In the genomic region with DNA sequence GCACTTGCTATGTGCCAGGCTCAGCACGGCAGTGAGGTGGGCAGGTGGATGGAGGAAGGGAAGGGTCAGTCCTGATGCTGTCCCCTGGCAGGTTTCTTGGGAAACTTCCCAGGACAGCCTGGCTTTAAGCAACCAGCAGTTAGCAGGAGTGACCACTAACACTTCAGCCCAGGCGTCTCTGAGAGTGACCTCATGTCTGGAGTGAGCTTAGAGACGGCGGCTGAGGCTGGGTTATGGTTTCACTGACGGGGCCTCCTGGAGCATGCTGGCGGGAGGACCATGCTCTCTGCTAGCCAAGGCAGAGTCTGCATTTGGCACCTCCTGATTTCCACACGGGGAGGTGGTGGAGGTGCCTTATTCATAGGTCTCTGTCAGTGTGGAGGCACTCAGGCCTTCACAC, we compare ENCODE assay signal across 22 cellular contexts. TPM values are rescaled to one million over a fixed set of nuclear protein-coding genes. Genes with fewer than 3 reads are reported as not detected.
DNase-seq lines count a peak whose midpoint lies in the region; ATAC-seq, FAIRE-seq and TF ChIP-seq lines count a peak whose summit lies in the region.
"Had no signal": no experiment of that assay in that cellular context is flagged by ENCODE, and none has a peak within 500 bp of the region (broad histone marks: within the 10 kb centered on the region; RNA-seq: fewer than 3 reads in every experiment).

No MANE protein-coding gene starts in this region.

- H4K20me1 ChIP-seq in IMR-90 (ENCODE audit: insufficient read depth, low read length), result no peaks in the 10 kb centered on the region
- H4K20me1 ChIP-seq in astrocyte (ENCODE audit: insufficient read depth, low read length), result no peaks in the 10 kb centered on the region
- H4K20me1 ChIP-seq in hepatocyte (ENCODE audit: insufficient read depth, poor library complexity, severe bottlenecking), result no peaks in the 10 kb centered on the region

- H3K4me1 Mint-ChIP-seq in astrocyte (ENCODE audit: low read depth, unreplicated experiment), result peaks cover 12% of the 10 kb centered on the region

- peaks cover 2% of the 10 kb centered on the region for H3K36me3 Mint-ChIP-seq in astrocyte (ENCODE audit: low read depth, unreplicated experiment)

- no peak overlapping the region for H3K4me2 ChIP-seq in IMR-90 (ENCODE audit: low read depth, low read length)
- no peak overlapping the region for H3K4me2 ChIP-seq in astrocyte (ENCODE audit: low read length)
- no peak overlapping the region for H3K4me2 ChIP-seq in hepatocyte
- H3K4me2 ChIP-seq in trophoblast cell (ENCODE audit: low read length), result no peak overlapping the region

- DNase-seq in IMR-90 (peak; percentile 26), astrocyte (ENCODE audit: low read depth) (peak; percentile 73), hepatocyte (ENCODE audit: low spot score) (peak; percentile 26), trophoblast cell (no peak), putamen (ENCODE audit: low spot score) (no peak), T-helper 2 cell (no peak), NCI-H510A (lab: John Stamatoyannopoulos, UW) (no peak)
- DNase-seq: C1 segment of cervical spinal cord, KG1, MV-4-11, NCI-H1417, NCI-H187, NCI-H2227 treated with DMSO at 0.1 percent for 48 hours, NCI-H524, NCI-H82, PC-3, RPMI8226, SJCRH30 had no signal

- H3K56ac ChIP-seq in IMR-90 (ENCODE audit: extremely low read depth, insufficient read depth, low read length), result no peak overlapping the region

- no peak overlapping the region for H4K12ac ChIP-seq in trophoblast cell (ENCODE audit: low read depth, low read length)

- H3K27ac Mint-ChIP-seq in astrocyte (ENCODE audit: unreplicated experiment), result no peak overlapping the region

- H3K9ac ChIP-seq in IMR-90 (ENCODE audit: low read depth, low read length), result no peak overlapping the region
- no peak overlapping the region for H3K9ac ChIP-seq in astrocyte (ENCODE audit: low read length)
- H3K9ac ChIP-seq in trophoblast cell (ENCODE audit: low read length), result no peak overlapping the region

- H2BK120ac ChIP-seq in IMR-90 (ENCODE audit: low read depth, low read length) (no peak overlapping the region), trophoblast cell (ENCODE audit: insufficient read depth, low read length, poor library complexity) (no peak overlapping the region)

- H3K36me3 ChIP-seq in IMR-90 (ENCODE audit: control insufficient read depth, insufficient read depth, low read length) (no peaks in the 10 kb centered on the region), astrocyte (ENCODE audit: insufficient read depth, low read length) (no peaks in the 10 kb centered on the region), hepatocyte (replicated peaks; ENCODE audit: insufficient read depth, low read depth) (no peaks in the 10 kb centered on the region), trophoblast cell (ENCODE audit: control insufficient read depth in 1 of 2, insufficient read depth in 2 of 2, low read length in 2 of 2) (peaks cover 0 to 3% of the 10 kb centered on the region in 2 experiments)
- H3K36me3 ChIP-seq: SJCRH30 had no signal

- peaks cover 5% of the 10 kb centered on the region; the same call in 1 of the 2 replicates for H3K9me1 ChIP-seq in IMR-90 (ENCODE audit: insufficient read depth, low read length)

- CTCF ChIA-PET in IMR-90 (lab: Yijun Ruan, JAX), result no interaction called here

- POLR2A ChIA-PET in IMR-90 (lab: Charles Lee; ENCODE audit: unreplicated experiment), result no interaction called here

- H2AK5ac ChIP-seq in IMR-90 (ENCODE audit: low read depth, low read length) (no peak overlapping the region; the same call in 1 of the 2 replicates), trophoblast cell (ENCODE audit: low read length) (peak overlapping the region; percentile 18)

- no peaks in the 10 kb centered on the region for H3K79me1 ChIP-seq in IMR-90 (ENCODE audit: low read depth in 1 of 2, low read length in 2 of 2)
- H3K79me1 ChIP-seq in trophoblast cell (ENCODE audit: low read length), result peaks cover 9% of the 10 kb centered on the region

- 74% methylated on average over 5 of the region's 7 CpGs; no CpG with 5 or more reads in 1 of the 2 experiments for WGBS in IMR-90 (ENCODE audit: extremely low coverage in 2 of 2, insufficient read length in 1 of 2), 2 experiments
- 76% methylated on average over 7 of the region's 7 CpGs for WGBS in hepatocyte (ENCODE audit: low lambda C conversion rate, missing lambda C conversion rate)
- WGBS in trophoblast cell (ENCODE audit: extremely low coverage, insufficient coverage, insufficient read length), result no CpG with 5 or more reads among the region's 7 CpGs

- no peak overlapping the region for H4K8ac ChIP-seq in IMR-90 (ENCODE audit: low read depth in 2 of 2, low read length in 2 of 2)
- no peak overlapping the region for H4K8ac ChIP-seq in trophoblast cell (ENCODE audit: low read depth, low read length)

- H3K79me2 ChIP-seq in astrocyte (ENCODE audit: insufficient read depth, low read length) (no peaks in the 10 kb centered on the region), hepatocyte (no peaks in the 10 kb centered on the region), trophoblast cell (ENCODE audit: control insufficient read depth, insufficient read depth, low read length, poor library complexity) (peaks cover 6% of the 10 kb centered on the region)

- intact Hi-C loops in IMR-90 (cut with micrococcal nuclease), result no loop called here

- no peak overlapping the region for H4K5ac ChIP-seq in IMR-90 (ENCODE audit: low read depth, low read length)

- H2BK20ac ChIP-seq in IMR-90 (ENCODE audit: low read depth, low read length), result no peak overlapping the region

- H2BK5ac ChIP-seq in IMR-90 (ENCODE audit: low read depth, low read length, poor library complexity, severe bottlenecking), result no peak overlapping the region
- H2BK5ac ChIP-seq in trophoblast cell (ENCODE audit: low read depth, low read length, poor library complexity), result no peak overlapping the region

- H3K4me3 ChIP-seq in IMR-90 (ENCODE audit: insufficient read depth, low read depth, low read length), result no peak overlapping the region
- H3K4me3 ChIP-seq in astrocyte (ENCODE audit: insufficient read depth, low read depth, low read length), result no peak overlapping the region
- no peak overlapping the region for H3K4me3 ChIP-seq in hepatocyte
- no peak overlapping the region for H3K4me3 ChIP-seq in trophoblast cell (ENCODE audit: low read depth, low read length)
- H3K4me3 ChIP-seq: SJCRH30 had no signal

- no peak for TF ChIP-seq POLR2A in IMR-90 (IDR thresholded peaks at IDR 0.05; ENCODE audit: low read depth, low read length)

- no peak overlapping the region for H4K91ac ChIP-seq in IMR-90 (ENCODE audit: insufficient read depth, low read depth, low read length)
- H4K91ac ChIP-seq in trophoblast cell (ENCODE audit: low read depth, low read length), result no peak overlapping the region

- in situ Hi-C loops in IMR-90 (cut with MboI; ENCODE audit: low sequenced_read_pairs), result no loop called here

- TF ChIP-seq CTCF in IMR-90 (conservative IDR thresholded peaks at IDR 0.05; ENCODE audit: low read depth, low read length) (no peak), astrocyte (IDR thresholded peaks at IDR 0.05; ENCODE audit: insufficient read depth, low read depth, low read length) (no peak), hepatocyte (IDR thresholded peaks at IDR 0.05; ENCODE audit: poor library complexity) (no peak)

- H3K18ac ChIP-seq in IMR-90 (ENCODE audit: low read depth, low read length) (no peak overlapping the region), trophoblast cell (ENCODE audit: low read length) (no peak overlapping the region)

- dilution Hi-C loops in IMR-90 (cut with HindIII; ENCODE audit: low sequenced_read_pairs, unreplicated experiment), result no loop called here

- H2BK12ac ChIP-seq in trophoblast cell (ENCODE audit: low read length), result no peak overlapping the region

- H3K14ac ChIP-seq in IMR-90 (replicated peaks; ENCODE audit: low read depth, low read length) (no peak overlapping the region), trophoblast cell (ENCODE audit: low read length) (no peak overlapping the region)

- FAIRE-seq in astrocyte (lab: Jason Lieb, UNC), result no peak
- FAIRE-seq: D721Med, GM12892, H1, HepG2 had no signal

- peaks cover 9% of the 10 kb centered on the region for H3K9me3 Mint-ChIP-seq in astrocyte (ENCODE audit: unreplicated experiment)

- no peak overlapping the region for H3K4ac ChIP-seq in IMR-90 (ENCODE audit: low read depth, low read length)
- no peak overlapping the region for H3K4ac ChIP-seq in trophoblast cell (ENCODE audit: low read depth, low read length)

- H3K23ac ChIP-seq in IMR-90 (ENCODE audit: low read depth, low read length) (no peak overlapping the region), trophoblast cell (ENCODE audit: low read length) (no peak overlapping the region)

- no peak for ATAC-seq in IMR-90 (ENCODE audit: low read depth)
- ATAC-seq: HepG2 had no signal

- peaks cover 4% of the 10 kb centered on the region; the same call in 1 of the 2 replicates for H3K27me3 ChIP-seq in IMR-90 (ENCODE audit: control insufficient read depth, insufficient read depth, low read length)
- no peaks in the 10 kb centered on the region for H3K27me3 ChIP-seq in astrocyte (ENCODE audit: insufficient read depth, low read length)
- H3K27me3 ChIP-seq in hepatocyte, result no peaks in the 10 kb centered on the region
- H3K27me3 ChIP-seq in trophoblast cell (ENCODE audit: insufficient read depth, low read length), result no peaks in the 10 kb centered on the region
- H3K27me3 ChIP-seq: SJCRH30 had no signal

- H3K9me3 ChIP-seq in IMR-90 (ENCODE audit: control insufficient read depth, insufficient read depth, low read length) (no peaks in the 10 kb centered on the region), astrocyte (ENCODE audit: insufficient read depth, low read depth, low read length) (no peaks in the 10 kb centered on the region), hepatocyte (ENCODE audit: low read depth) (no peaks in the 10 kb centered on the region), trophoblast cell (ENCODE audit: insufficient read depth, low read depth, low read length) (peaks cover 6% of the 10 kb centered on the region)
- H3K9me3 ChIP-seq: SJCRH30 had no signal

- H3K27me3 Mint-ChIP-seq in astrocyte (ENCODE audit: low read depth, unreplicated experiment), result peaks cover 27% of the 10 kb centered on the region

- no peak for TF ChIP-seq RAD21 in IMR-90 (IDR thresholded peaks at IDR 0.05; ENCODE audit: low read length)

- H3K4me1 ChIP-seq in IMR-90 (ENCODE audit: control insufficient read depth, insufficient read depth, low read length) (peaks cover 4% of the 10 kb centered on the region; the same call in 1 of the 2 replicates), astrocyte (ENCODE audit: insufficient read depth, low read length) (peaks cover 18% of the 10 kb centered on the region), hepatocyte (ENCODE audit: insufficient read depth) (peaks cover 10% of the 10 kb centered on the region), trophoblast cell (ENCODE audit: control insufficient read depth in 1 of 2, insufficient read depth in 2 of 2, low read length in 2 of 2) (peaks cover 21% of the 10 kb centered on the region in 2 experiments)
- H3K4me1 ChIP-seq: SJCRH30 had no signal

- H2AK9ac ChIP-seq in IMR-90 (replicated peaks; ENCODE audit: low read depth, low read length, poor library complexity), result no peak overlapping the region

- H3K27ac ChIP-seq in IMR-90 (ENCODE audit: insufficient read depth, low read length) (no peak overlapping the region), astrocyte (ENCODE audit: low read depth, low read length) (no peak overlapping the region), hepatocyte (no peak overlapping the region), trophoblast cell (ENCODE audit: low read depth, low read length) (no peak overlapping the region)
- H3K27ac ChIP-seq: SJCRH30 had no signal

- H3K9me2 ChIP-seq in hepatocyte (replicated peaks; ENCODE audit: insufficient read depth), result no peaks in the 10 kb centered on the region

- H3K4me3 Mint-ChIP-seq in astrocyte (ENCODE audit: unreplicated experiment), result no peak overlapping the region

- no peak overlapping the region for H2BK15ac ChIP-seq in IMR-90 (ENCODE audit: low read depth, low read length)

- H2AFZ ChIP-seq in IMR-90 (replicated peaks; ENCODE audit: low read length, poor library complexity) (peak overlapping the region; percentile 13), astrocyte (ENCODE audit: low read depth, low read length) (no peak overlapping the region), hepatocyte (no peak overlapping the region), trophoblast cell (ENCODE audit: insufficient read depth, low read length, poor library complexity) (no peak overlapping the region)

- no TSS peak for BruUV-seq in IMR-90 (replicated peaks; lab: Mats Ljungman, UMichigan)

RNA-seq across cellular contexts. Expression of gene HHIPL1, which starts 2.5 kb away (rescaled TPM):
- 0.56 and 0.72 TPM in 2 replicates for total RNA-seq in IMR-90 (2012; rRNA removed)
- 0.65 and 1.4 TPM in 2 replicates for polyA plus RNA-seq in IMR-90 (2012; rRNA removed)
- 0.48 and 1.5 TPM in 2 replicates for polyA plus RNA-seq in IMR-90 (2012; cell fraction: cytosol; rRNA removed)
- 0.64 and 1.3 TPM in 2 replicates for polyA plus RNA-seq in IMR-90 (2012; cell fraction: nucleus; rRNA removed; ENCODE audit: low replicate concordance)
- 0.86 and 1.1 TPM in 2 replicates for total RNA-seq in astrocyte
- total RNA-seq in hepatocyte, result 0.64 and 0.83 TPM in 2 replicates
- 0.88 and 1.4 TPM in 2 replicates for polyA plus RNA-seq in hepatocyte
- polyA plus RNA-seq in trophoblast cell (2013), result 1.3 and 1.5 TPM in 2 replicates
- total RNA-seq: HepG2, SJCRH30 had no signal
- polyA plus RNA-seq: HepG2 had no signal

RNA-seq across cellular contexts. Expression of gene CYP46A1, which starts 36.7 kb away (rescaled TPM):
- total RNA-seq in IMR-90 (2012; rRNA removed) (under 0.01 and 0.18 TPM in 2 replicates), astrocyte (0.41 and 0.52 TPM in 2 replicates), hepatocyte (0.12 and 0.47 TPM in 2 replicates)
- polyA plus RNA-seq in IMR-90 (2012; rRNA removed) (0.24 and 0.31 TPM in 2 replicates), hepatocyte (1.7 and 2.3 TPM in 2 replicates)
- 0.09 and 0.31 TPM in 2 replicates for polyA plus RNA-seq in IMR-90 (2012; cell fraction: cytosol; rRNA removed)
- polyA plus RNA-seq in IMR-90 (2012; cell fraction: nucleus; rRNA removed; ENCODE audit: low replicate concordance), result 1.0 and 1.2 TPM in 2 replicates
- 0.35 and 0.41 TPM in 2 replicates for polyA plus RNA-seq in trophoblast cell (2013)
- total RNA-seq: HepG2 had no signal
- polyA plus RNA-seq: HepG2 had no signal

RNA-seq across cellular contexts. Expression of gene CCDC85C, which starts 43.4 kb away (rescaled TPM):
- total RNA-seq in IMR-90 (2012; rRNA removed) (13.9 and 16.0 TPM in 2 replicates), astrocyte (8.4 and 16.6 TPM in 2 replicates), hepatocyte (32.8 and 37.8 TPM in 2 replicates)
- polyA plus RNA-seq in IMR-90 (2012; rRNA removed) (19.0 and 22.2 TPM in 2 replicates), hepatocyte (33.8 and 47.2 TPM in 2 replicates)
- 10.9 and 15.5 TPM in 2 replicates for polyA plus RNA-seq in IMR-90 (2012; cell fraction: cytosol; rRNA removed)
- polyA plus RNA-seq in IMR-90 (2012; cell fraction: nucleus; rRNA removed; ENCODE audit: low replicate concordance), result 11.3 and 20.4 TPM in 2 replicates
- 17.0 and 18.1 TPM in 2 replicates for polyA plus RNA-seq in trophoblast cell (2013)

Comparison
In these comparisons a context has a peak if more than half of its experiments do, and no peak if none do; other contexts are left out.
1. DNase-seq: peak in IMR-90 (single experiment), astrocyte (single experiment) and hepatocyte (single experiment); none in trophoblast cell (0 of 2), putamen (single experiment), T-helper 2 cell (0 of 5) and NCI-H510A (single experiment).